Comparison of ENCODE assay signal across 1 cellular context in the genomic region with DNA sequence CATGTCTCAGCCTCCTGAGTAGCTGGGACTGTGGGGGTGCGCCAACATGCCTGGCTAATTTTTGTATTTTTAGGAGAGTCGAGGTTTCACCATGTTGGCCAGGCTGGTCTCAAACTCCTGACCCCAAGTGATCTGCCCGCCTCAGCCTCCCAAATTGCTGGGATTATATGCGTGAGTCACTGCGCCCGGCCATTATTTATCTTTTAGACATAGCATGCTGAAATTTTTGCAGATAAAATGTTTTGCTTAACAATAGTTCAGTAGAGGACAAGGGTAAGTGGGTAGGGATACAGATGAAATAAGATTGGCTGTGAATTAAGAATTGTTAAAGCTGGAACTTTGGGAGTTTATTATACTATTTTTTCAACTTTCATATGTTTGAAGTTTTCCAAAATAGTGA.
A peak's percentile ranks its signal among the peaks of the same experiment; 100 is the strongest.
TF ChIP-seq lines count a peak whose summit lies in the region.

No MANE protein-coding gene starts in this region.

TF ChIP-seq in K562, 482 proteins besides CTCF, POLR2A, EP300 and RAD21 (continued from another document):
- TF ChIP-seq, protein P1, sequence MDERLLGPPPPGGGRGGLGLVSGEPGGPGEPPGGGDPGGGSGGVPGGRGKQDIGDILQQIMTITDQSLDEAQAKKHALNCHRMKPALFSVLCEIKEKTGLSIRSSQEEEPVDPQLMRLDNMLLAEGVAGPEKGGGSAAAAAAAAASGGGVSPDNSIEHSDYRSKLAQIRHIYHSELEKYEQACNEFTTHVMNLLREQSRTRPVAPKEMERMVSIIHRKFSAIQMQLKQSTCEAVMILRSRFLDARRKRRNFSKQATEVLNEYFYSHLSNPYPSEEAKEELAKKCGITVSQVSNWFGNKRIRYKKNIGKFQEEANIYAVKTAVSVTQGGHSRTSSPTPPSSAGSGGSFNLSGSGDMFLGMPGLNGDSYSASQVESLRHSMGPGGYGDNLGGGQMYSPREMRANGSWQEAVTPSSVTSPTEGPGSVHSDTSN (CRISPR knock-in tag; IDR thresholded peaks at IDR 0.05; ENCODE audit: low read depth), result no peak
- TF ChIP-seq, protein P1 (tag; conservative IDR thresholded peaks at IDR 0.05; ENCODE audit: low read depth), result 0 out of 2 replicates have a peak, but pooled peaks have one; percentile 20
- peak; percentile 51 for TF ChIP-seq MEIS2 (IDR thresholded peaks at IDR 0.05; ENCODE audit: partially characterized antibody)
- TF ChIP-seq SREBF1 (IDR thresholded peaks at IDR 0.05; ENCODE audit: borderline replicate concordance, low read depth, low read length), result no peak
- TF ChIP-seq MCM7 (IDR thresholded peaks at IDR 0.05), result no peak
- TF ChIP-seq FOSL1 (tag; conservative IDR thresholded peaks at IDR 0.05), result 0 out of 2 replicates have a peak, but pooled peaks have one; percentile 20
- TF ChIP-seq ARID1B (IDR thresholded peaks at IDR 0.05), result peak; percentile 64; the same call in 1 of the 2 replicates
- TF ChIP-seq, protein P2, sequence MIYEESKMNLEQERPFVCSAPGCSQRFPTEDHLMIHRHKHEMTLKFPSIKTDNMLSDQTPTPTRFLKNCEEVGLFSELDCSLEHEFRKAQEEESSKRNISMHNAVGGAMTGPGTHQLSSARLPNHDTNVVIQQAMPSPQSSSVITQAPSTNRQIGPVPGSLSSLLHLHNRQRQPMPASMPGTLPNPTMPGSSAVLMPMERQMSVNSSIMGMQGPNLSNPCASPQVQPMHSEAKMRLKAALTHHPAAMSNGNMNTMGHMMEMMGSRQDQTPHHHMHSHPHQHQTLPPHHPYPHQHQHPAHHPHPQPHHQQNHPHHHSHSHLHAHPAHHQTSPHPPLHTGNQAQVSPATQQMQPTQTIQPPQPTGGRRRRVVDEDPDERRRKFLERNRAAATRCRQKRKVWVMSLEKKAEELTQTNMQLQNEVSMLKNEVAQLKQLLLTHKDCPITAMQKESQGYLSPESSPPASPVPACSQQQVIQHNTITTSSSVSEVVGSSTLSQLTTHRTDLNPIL (CRISPR knock-in tag; IDR thresholded peaks at IDR 0.05), result no peak
- TF ChIP-seq, protein P3, sequence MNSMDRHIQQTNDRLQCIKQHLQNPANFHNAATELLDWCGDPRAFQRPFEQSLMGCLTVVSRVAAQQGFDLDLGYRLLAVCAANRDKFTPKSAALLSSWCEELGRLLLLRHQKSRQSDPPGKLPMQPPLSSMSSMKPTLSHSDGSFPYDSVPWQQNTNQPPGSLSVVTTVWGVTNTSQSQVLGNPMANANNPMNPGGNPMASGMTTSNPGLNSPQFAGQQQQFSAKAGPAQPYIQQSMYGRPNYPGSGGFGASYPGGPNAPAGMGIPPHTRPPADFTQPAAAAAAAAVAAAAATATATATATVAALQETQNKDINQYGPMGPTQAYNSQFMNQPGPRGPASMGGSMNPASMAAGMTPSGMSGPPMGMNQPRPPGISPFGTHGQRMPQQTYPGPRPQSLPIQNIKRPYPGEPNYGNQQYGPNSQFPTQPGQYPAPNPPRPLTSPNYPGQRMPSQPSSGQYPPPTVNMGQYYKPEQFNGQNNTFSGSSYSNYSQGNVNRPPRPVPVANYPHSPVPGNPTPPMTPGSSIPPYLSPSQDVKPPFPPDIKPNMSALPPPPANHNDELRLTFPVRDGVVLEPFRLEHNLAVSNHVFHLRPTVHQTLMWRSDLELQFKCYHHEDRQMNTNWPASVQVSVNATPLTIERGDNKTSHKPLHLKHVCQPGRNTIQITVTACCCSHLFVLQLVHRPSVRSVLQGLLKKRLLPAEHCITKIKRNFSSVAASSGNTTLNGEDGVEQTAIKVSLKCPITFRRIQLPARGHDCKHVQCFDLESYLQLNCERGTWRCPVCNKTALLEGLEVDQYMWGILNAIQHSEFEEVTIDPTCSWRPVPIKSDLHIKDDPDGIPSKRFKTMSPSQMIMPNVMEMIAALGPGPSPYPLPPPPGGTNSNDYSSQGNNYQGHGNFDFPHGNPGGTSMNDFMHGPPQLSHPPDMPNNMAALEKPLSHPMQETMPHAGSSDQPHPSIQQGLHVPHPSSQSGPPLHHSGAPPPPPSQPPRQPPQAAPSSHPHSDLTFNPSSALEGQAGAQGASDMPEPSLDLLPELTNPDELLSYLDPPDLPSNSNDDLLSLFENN (IDR thresholded peaks at IDR 0.05; ENCODE audit: low read depth in 2 of 2, low read length in 2 of 2), result no peak
- TF ChIP-seq ADNP (tag; IDR thresholded peaks at IDR 0.05), result peak; percentile 45
- TF ChIP-seq, protein P4, sequence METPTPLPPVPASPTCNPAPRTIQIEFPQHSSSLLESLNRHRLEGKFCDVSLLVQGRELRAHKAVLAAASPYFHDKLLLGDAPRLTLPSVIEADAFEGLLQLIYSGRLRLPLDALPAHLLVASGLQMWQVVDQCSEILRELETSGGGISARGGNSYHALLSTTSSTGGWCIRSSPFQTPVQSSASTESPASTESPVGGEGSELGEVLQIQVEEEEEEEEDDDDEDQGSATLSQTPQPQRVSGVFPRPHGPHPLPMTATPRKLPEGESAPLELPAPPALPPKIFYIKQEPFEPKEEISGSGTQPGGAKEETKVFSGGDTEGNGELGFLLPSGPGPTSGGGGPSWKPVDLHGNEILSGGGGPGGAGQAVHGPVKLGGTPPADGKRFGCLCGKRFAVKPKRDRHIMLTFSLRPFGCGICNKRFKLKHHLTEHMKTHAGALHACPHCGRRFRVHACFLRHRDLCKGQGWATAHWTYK (CRISPR knock-in tag; IDR thresholded peaks at IDR 0.05), result no peak
- no peak for TF ChIP-seq CHD1 (IDR thresholded peaks at IDR 0.05; ENCODE audit: low read length)
- TF ChIP-seq TRIM24 (IDR thresholded peaks at IDR 0.05), result peak in 1 of 2 experiments; percentile 8; a peak in 1 of 4 replicates
- no peak for TF ChIP-seq STAT5B (CRISPR knock-in tag; IDR thresholded peaks at IDR 0.05)
- no peak for TF ChIP-seq SRF (CRISPR knock-in tag; IDR thresholded peaks at IDR 0.05)
- TF ChIP-seq, protein P5, sequence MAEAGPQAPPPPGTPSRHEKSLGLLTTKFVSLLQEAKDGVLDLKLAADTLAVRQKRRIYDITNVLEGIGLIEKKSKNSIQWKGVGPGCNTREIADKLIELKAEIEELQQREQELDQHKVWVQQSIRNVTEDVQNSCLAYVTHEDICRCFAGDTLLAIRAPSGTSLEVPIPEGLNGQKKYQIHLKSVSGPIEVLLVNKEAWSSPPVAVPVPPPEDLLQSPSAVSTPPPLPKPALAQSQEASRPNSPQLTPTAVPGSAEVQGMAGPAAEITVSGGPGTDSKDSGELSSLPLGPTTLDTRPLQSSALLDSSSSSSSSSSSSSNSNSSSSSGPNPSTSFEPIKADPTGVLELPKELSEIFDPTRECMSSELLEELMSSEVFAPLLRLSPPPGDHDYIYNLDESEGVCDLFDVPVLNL (CRISPR knock-in tag; IDR thresholded peaks at IDR 0.05; ENCODE audit: low read depth), result no peak
